1 cellular context compared by ENCODE assay signal in genomic region chr20:62518911-62519310, GRCh38.
TF ChIP-seq lines count a peak whose summit lies in the region.

No MANE protein-coding gene starts in this region.

TF ChIP-seq in GM23338, 12 proteins besides CTCF, POLR2A, EP300 and RAD21 (continued from another document):
- TF ChIP-seq, protein P1, sequence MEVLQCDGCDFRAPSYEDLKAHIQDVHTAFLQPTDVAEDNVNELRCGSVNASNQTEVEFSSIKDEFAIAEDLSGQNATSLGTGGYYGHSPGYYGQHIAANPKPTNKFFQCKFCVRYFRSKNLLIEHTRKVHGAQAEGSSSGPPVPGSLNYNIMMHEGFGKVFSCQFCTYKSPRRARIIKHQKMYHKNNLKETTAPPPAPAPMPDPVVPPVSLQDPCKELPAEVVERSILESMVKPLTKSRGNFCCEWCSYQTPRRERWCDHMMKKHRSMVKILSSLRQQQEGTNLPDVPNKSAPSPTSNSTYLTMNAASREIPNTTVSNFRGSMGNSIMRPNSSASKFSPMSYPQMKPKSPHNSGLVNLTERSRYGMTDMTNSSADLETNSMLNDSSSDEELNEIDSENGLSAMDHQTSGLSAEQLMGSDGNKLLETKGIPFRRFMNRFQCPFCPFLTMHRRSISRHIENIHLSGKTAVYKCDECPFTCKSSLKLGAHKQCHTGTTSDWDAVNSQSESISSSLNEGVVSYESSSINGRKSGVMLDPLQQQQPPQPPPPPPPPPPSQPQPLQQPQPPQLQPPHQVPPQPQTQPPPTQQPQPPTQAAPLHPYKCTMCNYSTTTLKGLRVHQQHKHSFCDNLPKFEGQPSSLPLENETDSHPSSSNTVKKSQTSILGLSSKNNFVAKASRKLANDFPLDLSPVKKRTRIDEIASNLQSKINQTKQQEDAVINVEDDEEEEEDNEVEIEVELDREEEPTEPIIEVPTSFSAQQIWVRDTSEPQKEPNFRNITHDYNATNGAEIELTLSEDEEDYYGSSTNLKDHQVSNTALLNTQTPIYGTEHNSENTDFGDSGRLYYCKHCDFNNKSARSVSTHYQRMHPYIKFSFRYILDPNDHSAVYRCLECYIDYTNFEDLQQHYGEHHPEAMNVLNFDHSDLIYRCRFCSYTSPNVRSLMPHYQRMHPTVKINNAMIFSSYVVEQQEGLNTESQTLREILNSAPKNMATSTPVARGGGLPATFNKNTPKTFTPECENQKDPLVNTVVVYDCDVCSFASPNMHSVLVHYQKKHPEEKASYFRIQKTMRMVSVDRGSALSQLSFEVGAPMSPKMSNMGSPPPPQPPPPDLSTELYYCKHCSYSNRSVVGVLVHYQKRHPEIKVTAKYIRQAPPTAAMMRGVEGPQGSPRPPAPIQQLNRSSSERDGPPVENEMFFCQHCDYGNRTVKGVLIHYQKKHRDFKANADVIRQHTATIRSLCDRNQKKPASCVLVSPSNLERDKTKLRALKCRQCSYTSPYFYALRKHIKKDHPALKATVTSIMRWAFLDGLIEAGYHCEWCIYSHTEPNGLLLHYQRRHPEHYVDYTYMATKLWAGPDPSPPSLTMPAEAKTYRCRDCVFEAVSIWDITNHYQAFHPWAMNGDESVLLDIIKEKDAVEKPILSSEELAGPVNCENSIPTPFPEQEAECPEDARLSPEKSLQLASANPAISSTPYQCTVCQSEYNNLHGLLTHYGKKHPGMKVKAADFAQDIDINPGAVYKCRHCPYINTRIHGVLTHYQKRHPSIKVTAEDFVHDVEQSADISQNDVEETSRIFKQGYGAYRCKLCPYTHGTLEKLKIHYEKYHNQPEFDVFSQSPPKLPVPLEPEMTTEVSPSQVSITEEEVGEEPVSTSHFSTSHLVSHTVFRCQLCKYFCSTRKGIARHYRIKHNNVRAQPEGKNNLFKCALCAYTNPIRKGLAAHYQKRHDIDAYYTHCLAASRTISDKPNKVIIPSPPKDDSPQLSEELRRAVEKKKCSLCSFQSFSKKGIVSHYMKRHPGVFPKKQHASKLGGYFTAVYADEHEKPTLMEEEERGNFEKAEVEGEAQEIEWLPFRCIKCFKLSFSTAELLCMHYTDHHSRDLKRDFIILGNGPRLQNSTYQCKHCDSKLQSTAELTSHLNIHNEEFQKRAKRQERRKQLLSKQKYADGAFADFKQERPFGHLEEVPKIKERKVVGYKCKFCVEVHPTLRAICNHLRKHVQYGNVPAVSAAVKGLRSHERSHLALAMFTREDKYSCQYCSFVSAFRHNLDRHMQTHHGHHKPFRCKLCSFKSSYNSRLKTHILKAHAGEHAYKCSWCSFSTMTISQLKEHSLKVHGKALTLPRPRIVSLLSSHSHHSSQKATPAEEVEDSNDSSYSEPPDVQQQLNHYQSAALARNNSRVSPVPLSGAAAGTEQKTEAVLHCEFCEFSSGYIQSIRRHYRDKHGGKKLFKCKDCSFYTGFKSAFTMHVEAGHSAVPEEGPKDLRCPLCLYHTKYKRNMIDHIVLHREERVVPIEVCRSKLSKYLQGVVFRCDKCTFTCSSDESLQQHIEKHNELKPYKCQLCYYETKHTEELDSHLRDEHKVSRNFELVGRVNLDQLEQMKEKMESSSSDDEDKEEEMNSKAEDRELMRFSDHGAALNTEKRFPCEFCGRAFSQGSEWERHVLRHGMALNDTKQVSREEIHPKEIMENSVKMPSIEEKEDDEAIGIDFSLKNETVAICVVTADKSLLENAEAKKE (CRISPR knock-in tag; IDR thresholded peaks at IDR 0.05) = no peak
- no peak for TF ChIP-seq EZH2phosphoT487 (IDR thresholded peaks at IDR 0.05; ENCODE audit: unreplicated experiment)
- TF ChIP-seq JUNB (IDR thresholded peaks at IDR 0.05; ENCODE audit: unreplicated experiment) = no peak
